ENCODE assay signal across 9 cellular contexts in the genomic region with DNA sequence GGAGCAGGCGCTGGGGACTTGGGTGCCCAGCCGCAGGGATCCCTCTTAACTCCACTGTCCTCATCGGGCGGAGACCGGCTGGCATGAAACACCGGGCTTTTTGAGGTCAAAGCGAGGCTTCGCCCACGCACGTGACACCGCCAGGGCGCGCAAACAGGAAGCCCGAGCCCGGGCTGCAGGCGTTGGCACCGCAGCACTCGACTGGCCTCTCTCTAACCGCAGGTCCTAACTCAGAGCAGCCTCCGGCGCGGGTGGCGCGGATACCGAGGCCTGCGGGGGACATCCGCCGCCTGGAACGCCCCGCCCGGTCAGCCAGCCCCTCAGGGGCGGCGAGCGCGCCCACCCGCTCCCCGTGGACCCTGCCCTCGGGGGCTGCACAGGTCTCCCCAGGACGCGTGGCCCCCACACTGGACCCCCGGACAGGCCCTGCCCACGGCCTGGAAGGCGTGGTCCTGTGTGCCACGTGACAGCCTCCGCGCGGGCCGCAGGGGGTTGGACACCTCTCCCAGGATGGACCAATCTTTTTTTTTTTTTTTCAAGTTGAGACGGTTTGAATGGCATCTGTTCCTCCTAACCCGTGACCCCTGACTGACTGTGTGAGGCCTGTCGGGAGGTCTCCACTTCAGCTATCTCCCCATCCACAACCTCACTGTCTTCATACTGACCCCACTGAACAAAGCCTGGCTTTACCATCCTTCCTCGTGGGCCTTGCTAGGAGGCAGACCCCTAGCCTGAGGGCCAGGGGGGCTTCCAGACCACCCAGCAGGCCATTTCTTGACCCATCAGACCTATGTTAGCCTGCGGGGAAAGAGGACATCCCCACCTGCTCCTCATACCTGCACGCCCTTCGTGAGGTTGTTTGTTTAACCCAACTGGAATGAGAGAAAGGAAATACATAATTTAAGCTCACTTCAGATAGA. TPM values are rescaled to one million over a fixed set of nuclear protein-coding genes. Genes with fewer than 3 reads are reported as not detected.
DNase-seq lines count a peak whose midpoint lies in the region; ATAC-seq and TF ChIP-seq lines count a peak whose summit lies in the region.
"Had no signal": no experiment of that assay in that cellular context is flagged by ENCODE, and none has a peak within 500 bp of the region (broad histone marks: within the 10 kb centered on the region; RNA-seq: fewer than 3 reads in every experiment).

No MANE protein-coding gene starts in this region.

- H3K9me3 Mint-ChIP-seq in immature natural killer cell: peaks cover 0 to 1% (median 0%) of the 10 kb centered on the region in 6 donors

- ATAC-seq in GM21390 (IDR thresholded peaks at IDR 0.05; ENCODE audit: unreplicated experiment) (no peak), HG03354 (IDR thresholded peaks at IDR 0.05; ENCODE audit: poor library complexity, severe bottlenecking, unreplicated experiment) (no peak), GM19351 (IDR thresholded peaks at IDR 0.05; ENCODE audit: unreplicated experiment) (no peak)

- H3K27ac Mint-ChIP-seq in immature natural killer cell: peak overlapping the region; percentile 57 to 86 (median 74)

- H3K36me3 ChIP-seq in BE2C: no peaks in the 10 kb centered on the region

- no peaks in the 10 kb centered on the region for H3K36me3 Mint-ChIP-seq in immature natural killer cell

- peak overlapping the region; percentile 71 to 85 (median 80) for H3K4me3 Mint-ChIP-seq in immature natural killer cell

- no peaks in the 10 kb centered on the region for H3K27me3 ChIP-seq in BE2C

- H3K27me3 Mint-ChIP-seq in immature natural killer cell (ENCODE audit: low read depth in 3 of 3): peaks cover 4 to 9% (median 8%) of the 10 kb centered on the region in 3 donors

- DNase-seq in NOMO-1 (lab: John Stamatoyannopoulos, UW; ENCODE audit: unreplicated experiment in 2 of 2): peak; percentile 72 to 82
- DNase-seq in activated gamma-delta T cell treated with anti-CD3 and anti-CD28 coated beads, Interleukin-2, amount 50 U/mL, for 16 hours (ENCODE audit: low read depth): peak; percentile 18
- DNase-seq in immature natural killer cell: peak; percentile 75 to 76 (median 76)
- DNase-seq in stimulated activated CD4-positive, alpha-beta T cell treated with anti-CD3 and anti-CD28 coated beads, Interleukin-2, amount 100 ng/mL, for 24 hours: peak; percentile 59 to 63
- DNase-seq in BE2C: no peak

- H3K4me1 Mint-ChIP-seq in immature natural killer cell: peaks cover 19 to 21% of the 10 kb centered on the region in 2 donors

- no peak for TF ChIP-seq CTCF in BE2C (IDR thresholded peaks at IDR 0.05; ENCODE audit: low read depth, low read length)

- no peaks in the 10 kb centered on the region for H3K9me3 ChIP-seq in BE2C

- H3K4me1 ChIP-seq in BE2C: peaks cover 4% of the 10 kb centered on the region

- no peak overlapping the region for H3K4me3 ChIP-seq in BE2C (ENCODE audit: low read depth, low read length)

RNA-seq across cellular contexts. Expression of a gene that starts 8.4 kb away (rescaled TPM):
- polyA plus RNA-seq in immature natural killer cell: not detected
- 0.37 TPM for polyA plus RNA-seq in BE2C (2012; ENCODE audit: insufficient read depth, insufficient read length, low read depth)
- polyA plus RNA-seq: fibroblast of lung had no signal

RNA-seq across cellular contexts. Expression of a gene that starts 23.3 kb away (rescaled TPM):
- under 1 TPM in 2 of 3 donors, not detected in 1; 0.31 to 0.43 TPM for polyA plus RNA-seq in immature natural killer cell
- polyA plus RNA-seq in BE2C (2012; ENCODE audit: insufficient read depth, insufficient read length, low read depth): 0.76 TPM
